In genomic region chr2:233267516-233268245, GRCh38 we compare ENCODE assay signal across 8 cellular contexts. TPM values are rescaled to one million over a fixed set of nuclear protein-coding genes. Genes with fewer than 3 reads are reported as not detected.
DNase-seq lines count a peak whose midpoint lies in the region; ATAC-seq lines count a peak whose summit lies in the region.

No MANE protein-coding gene starts in this region.

- ATAC-seq in GM21367 (IDR thresholded peaks at IDR 0.05; ENCODE audit: unreplicated experiment), result peak; percentile 79

- DNase-seq in KG1 (lab: John Stamatoyannopoulos, UW) (peak; percentile 16), COLO668 (lab: John Stamatoyannopoulos, UW; ENCODE audit: unreplicated experiment) (no peak), HuH-7 (ENCODE audit: low spot score) (no peak), mesenteric fat pad (ENCODE audit: low spot score) (no peak), NCI-H1092 treated with DMSO at 0.1 percent for 48 hours (lab: John Stamatoyannopoulos, UW) (no peak)
- DNase-seq in activated T-helper 9 cell treated with anti-CD3 and anti-CD28 coated beads, Interleukin-2, amount 50 U/mL, for 16 hours (ENCODE audit: low read depth), result peak; percentile 63
- peak; percentile 34 to 61 (median 55) for DNase-seq in stimulated activated CD4-positive, alpha-beta T cell treated with anti-CD3 and anti-CD28 coated beads, TNF-alpha, amount 100 ng/mL, for 24 hours (ENCODE audit: low read depth in 3 of 3)

RNA-seq across cellular contexts. Expression of gene ATG16L1, which starts 16.2 kb away (rescaled TPM):
- total RNA-seq in mesenteric fat pad, result 20.5 TPM

RNA-seq across cellular contexts. Expression of gene SAG, which starts 39.9 kb away (rescaled TPM):
- not detected for total RNA-seq in mesenteric fat pad

Comparison
In these comparisons a context has a peak if more than half of its experiments do, and no peak if none do; other contexts are left out.
1. DNase-seq: peak in KG1 (single experiment), activated T-helper 9 cell treated with anti-CD3 and anti-CD28 coated beads, Interleukin-2, amount 50 U/mL, for 16 hours (single experiment) and stimulated activated CD4-positive, alpha-beta T cell treated with anti-CD3 and anti-CD28 coated beads, TNF-alpha, amount 100 ng/mL, for 24 hours (3 of 3); none in COLO668 (single experiment), HuH-7 (single experiment), mesenteric fat pad (single experiment) and NCI-H1092 treated with DMSO at 0.1 percent for 48 hours (single experiment).